1 cellular context compared by ENCODE assay signal in genomic region chr18:9613550-9614400, GRCh38.
TF ChIP-seq lines count a peak whose summit lies in the region.

No MANE protein-coding gene starts in this region.

TF ChIP-seq in HepG2, 621 proteins besides CTCF, POLR2A, EP300 and RAD21 (continued from another document and continues in another):
- TF ChIP-seq, protein P1, sequence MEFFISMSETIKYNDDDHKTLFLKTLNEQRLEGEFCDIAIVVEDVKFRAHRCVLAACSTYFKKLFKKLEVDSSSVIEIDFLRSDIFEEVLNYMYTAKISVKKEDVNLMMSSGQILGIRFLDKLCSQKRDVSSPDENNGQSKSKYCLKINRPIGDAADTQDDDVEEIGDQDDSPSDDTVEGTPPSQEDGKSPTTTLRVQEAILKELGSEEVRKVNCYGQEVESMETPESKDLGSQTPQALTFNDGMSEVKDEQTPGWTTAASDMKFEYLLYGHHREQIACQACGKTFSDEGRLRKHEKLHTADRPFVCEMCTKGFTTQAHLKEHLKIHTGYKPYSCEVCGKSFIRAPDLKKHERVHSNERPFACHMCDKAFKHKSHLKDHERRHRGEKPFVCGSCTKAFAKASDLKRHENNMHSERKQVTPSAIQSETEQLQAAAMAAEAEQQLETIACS (CRISPR knock-in tag; IDR thresholded peaks at IDR 0.05) = no peak
- TF ChIP-seq THAP11 (CRISPR knock-in tag; IDR thresholded peaks at IDR 0.05) (no peak), ZBTB1 (CRISPR knock-in tag; IDR thresholded peaks at IDR 0.05; ENCODE audit: borderline replicate concordance) (no peak), ZNF160 (CRISPR knock-in tag; IDR thresholded peaks at IDR 0.05) (no peak), AGO1 (IDR thresholded peaks at IDR 0.05; ENCODE audit: low read depth, low read length, poor library complexity, severe bottlenecking) (peak; percentile 48), ZNF251 (CRISPR knock-in tag; IDR thresholded peaks at IDR 0.05) (no peak), ZC3H4 (CRISPR knock-in tag; IDR thresholded peaks at IDR 0.05; ENCODE audit: borderline replicate concordance) (no peak), ZNF563 (CRISPR knock-in tag; IDR thresholded peaks at IDR 0.05) (peak; percentile 47; the same call in 1 of the 2 replicates), KDM4B (CRISPR knock-in tag; IDR thresholded peaks at IDR 0.05) (no peak), ZNF7 (CRISPR knock-in tag; IDR thresholded peaks at IDR 0.05) (no peak), LCORL (IDR thresholded peaks at IDR 0.05) (no peak), LCORL (CRISPR knock-in tag; IDR thresholded peaks at IDR 0.05) (0 out of 2 replicates have a peak, but pooled peaks have one; percentile 8), ZNF510 (CRISPR knock-in tag; IDR thresholded peaks at IDR 0.05; ENCODE audit: low read depth) (no peak), BCL3 (CRISPR knock-in tag; IDR thresholded peaks at IDR 0.05) (no peak), SRY (CRISPR knock-in tag; IDR thresholded peaks at IDR 0.05) (peak; percentile 86; the same call in 1 of the 2 replicates), ELF4 (CRISPR knock-in tag; IDR thresholded peaks at IDR 0.05; ENCODE audit: borderline replicate concordance) (no peak), ASH2L (IDR thresholded peaks at IDR 0.05; ENCODE audit: insufficient read length, low read depth, low read length) (peak; percentile 62), RBFOX2 (IDR thresholded peaks at IDR 0.05; ENCODE audit: low read depth, low read length) (peak; percentile 75), ARID5B (CRISPR knock-in tag; IDR thresholded peaks at IDR 0.05) (0 out of 2 replicates have a peak, but pooled peaks have one; percentile 10), WIZ (CRISPR knock-in tag; IDR thresholded peaks at IDR 0.05) (no peak), MYC (CRISPR knock-in tag; IDR thresholded peaks at IDR 0.05; ENCODE audit: borderline replicate concordance) (peak; percentile 29; the same call in 1 of the 2 replicates), FOSL1 (CRISPR knock-in tag; IDR thresholded peaks at IDR 0.05; ENCODE audit: borderline replicate concordance) (no peak), NBN (conservative IDR thresholded peaks at IDR 0.05) (no peak), GABPB1 (CRISPR knock-in tag; IDR thresholded peaks at IDR 0.05) (peak; percentile 56; the same call in 1 of the 2 replicates), DMAP1 (CRISPR knock-in tag; IDR thresholded peaks at IDR 0.05) (0 out of 2 replicates have a peak, but pooled peaks have one; percentile 32), RFXAP (CRISPR knock-in tag; IDR thresholded peaks at IDR 0.05; ENCODE audit: borderline replicate concordance) (no peak), THYN1 (CRISPR knock-in tag; IDR thresholded peaks at IDR 0.05; ENCODE audit: borderline replicate concordance, low read depth) (no peak), RFX1 (IDR thresholded peaks at IDR 0.05) (no peak), ZNF331 (CRISPR knock-in tag; IDR thresholded peaks at IDR 0.05) (no peak), HES4 (CRISPR knock-in tag; IDR thresholded peaks at IDR 0.05; ENCODE audit: borderline replicate concordance) (0 out of 2 replicates have a peak, but pooled peaks have one; percentile 32), TCF7L2 (IDR thresholded peaks at IDR 0.05; ENCODE audit: low read depth, low read length) (no peak), ZNF557 (CRISPR knock-in tag; IDR thresholded peaks at IDR 0.05) (no peak), SMC3 (IDR thresholded peaks at IDR 0.05; ENCODE audit: low read length) (no peak), ZNF18 (CRISPR knock-in tag; IDR thresholded peaks at IDR 0.05; ENCODE audit: insufficient replicate concordance) (no peak), HMGXB4 (CRISPR knock-in tag; IDR thresholded peaks at IDR 0.05; ENCODE audit: borderline replicate concordance in 1 of 2, low read depth in 1 of 2) (peak; percentile 43 to 59; a peak in 2 of 4 replicates), ZMAT3 (CRISPR knock-in tag; conservative IDR thresholded peaks at IDR 0.05) (no peak), ZBTB38 (CRISPR knock-in tag; IDR thresholded peaks at IDR 0.05) (no peak), ZNF672 (CRISPR knock-in tag; IDR thresholded peaks at IDR 0.05) (no peak), EEA1 (CRISPR knock-in tag; IDR thresholded peaks at IDR 0.05; ENCODE audit: borderline replicate concordance) (no peak), FOXK1 (CRISPR knock-in tag; IDR thresholded peaks at IDR 0.05; ENCODE audit: borderline replicate concordance, low read depth) (no peak)
- TF ChIP-seq, protein P2, sequence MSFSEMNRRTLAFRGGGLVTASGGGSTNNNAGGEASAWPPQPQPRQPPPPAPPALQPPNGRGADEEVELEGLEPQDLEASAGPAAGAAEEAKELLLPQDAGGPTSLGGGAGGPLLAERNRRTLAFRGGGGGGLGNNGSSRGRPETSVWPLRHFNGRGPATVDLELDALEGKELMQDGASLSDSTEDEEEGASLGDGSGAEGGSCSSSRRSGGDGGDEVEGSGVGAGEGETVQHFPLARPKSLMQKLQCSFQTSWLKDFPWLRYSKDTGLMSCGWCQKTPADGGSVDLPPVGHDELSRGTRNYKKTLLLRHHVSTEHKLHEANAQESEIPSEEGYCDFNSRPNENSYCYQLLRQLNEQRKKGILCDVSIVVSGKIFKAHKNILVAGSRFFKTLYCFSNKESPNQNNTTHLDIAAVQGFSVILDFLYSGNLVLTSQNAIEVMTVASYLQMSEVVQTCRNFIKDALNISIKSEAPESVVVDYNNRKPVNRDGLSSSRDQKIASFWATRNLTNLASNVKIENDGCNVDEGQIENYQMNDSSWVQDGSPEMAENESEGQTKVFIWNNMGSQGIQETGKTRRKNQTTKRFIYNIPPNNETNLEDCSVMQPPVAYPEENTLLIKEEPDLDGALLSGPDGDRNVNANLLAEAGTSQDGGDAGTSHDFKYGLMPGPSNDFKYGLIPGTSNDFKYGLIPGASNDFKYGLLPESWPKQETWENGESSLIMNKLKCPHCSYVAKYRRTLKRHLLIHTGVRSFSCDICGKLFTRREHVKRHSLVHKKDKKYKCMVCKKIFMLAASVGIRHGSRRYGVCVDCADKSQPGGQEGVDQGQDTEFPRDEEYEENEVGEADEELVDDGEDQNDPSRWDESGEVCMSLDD (CRISPR knock-in tag; IDR thresholded peaks at IDR 0.05; ENCODE audit: borderline replicate concordance) = no peak
- TF ChIP-seq, protein P3, sequence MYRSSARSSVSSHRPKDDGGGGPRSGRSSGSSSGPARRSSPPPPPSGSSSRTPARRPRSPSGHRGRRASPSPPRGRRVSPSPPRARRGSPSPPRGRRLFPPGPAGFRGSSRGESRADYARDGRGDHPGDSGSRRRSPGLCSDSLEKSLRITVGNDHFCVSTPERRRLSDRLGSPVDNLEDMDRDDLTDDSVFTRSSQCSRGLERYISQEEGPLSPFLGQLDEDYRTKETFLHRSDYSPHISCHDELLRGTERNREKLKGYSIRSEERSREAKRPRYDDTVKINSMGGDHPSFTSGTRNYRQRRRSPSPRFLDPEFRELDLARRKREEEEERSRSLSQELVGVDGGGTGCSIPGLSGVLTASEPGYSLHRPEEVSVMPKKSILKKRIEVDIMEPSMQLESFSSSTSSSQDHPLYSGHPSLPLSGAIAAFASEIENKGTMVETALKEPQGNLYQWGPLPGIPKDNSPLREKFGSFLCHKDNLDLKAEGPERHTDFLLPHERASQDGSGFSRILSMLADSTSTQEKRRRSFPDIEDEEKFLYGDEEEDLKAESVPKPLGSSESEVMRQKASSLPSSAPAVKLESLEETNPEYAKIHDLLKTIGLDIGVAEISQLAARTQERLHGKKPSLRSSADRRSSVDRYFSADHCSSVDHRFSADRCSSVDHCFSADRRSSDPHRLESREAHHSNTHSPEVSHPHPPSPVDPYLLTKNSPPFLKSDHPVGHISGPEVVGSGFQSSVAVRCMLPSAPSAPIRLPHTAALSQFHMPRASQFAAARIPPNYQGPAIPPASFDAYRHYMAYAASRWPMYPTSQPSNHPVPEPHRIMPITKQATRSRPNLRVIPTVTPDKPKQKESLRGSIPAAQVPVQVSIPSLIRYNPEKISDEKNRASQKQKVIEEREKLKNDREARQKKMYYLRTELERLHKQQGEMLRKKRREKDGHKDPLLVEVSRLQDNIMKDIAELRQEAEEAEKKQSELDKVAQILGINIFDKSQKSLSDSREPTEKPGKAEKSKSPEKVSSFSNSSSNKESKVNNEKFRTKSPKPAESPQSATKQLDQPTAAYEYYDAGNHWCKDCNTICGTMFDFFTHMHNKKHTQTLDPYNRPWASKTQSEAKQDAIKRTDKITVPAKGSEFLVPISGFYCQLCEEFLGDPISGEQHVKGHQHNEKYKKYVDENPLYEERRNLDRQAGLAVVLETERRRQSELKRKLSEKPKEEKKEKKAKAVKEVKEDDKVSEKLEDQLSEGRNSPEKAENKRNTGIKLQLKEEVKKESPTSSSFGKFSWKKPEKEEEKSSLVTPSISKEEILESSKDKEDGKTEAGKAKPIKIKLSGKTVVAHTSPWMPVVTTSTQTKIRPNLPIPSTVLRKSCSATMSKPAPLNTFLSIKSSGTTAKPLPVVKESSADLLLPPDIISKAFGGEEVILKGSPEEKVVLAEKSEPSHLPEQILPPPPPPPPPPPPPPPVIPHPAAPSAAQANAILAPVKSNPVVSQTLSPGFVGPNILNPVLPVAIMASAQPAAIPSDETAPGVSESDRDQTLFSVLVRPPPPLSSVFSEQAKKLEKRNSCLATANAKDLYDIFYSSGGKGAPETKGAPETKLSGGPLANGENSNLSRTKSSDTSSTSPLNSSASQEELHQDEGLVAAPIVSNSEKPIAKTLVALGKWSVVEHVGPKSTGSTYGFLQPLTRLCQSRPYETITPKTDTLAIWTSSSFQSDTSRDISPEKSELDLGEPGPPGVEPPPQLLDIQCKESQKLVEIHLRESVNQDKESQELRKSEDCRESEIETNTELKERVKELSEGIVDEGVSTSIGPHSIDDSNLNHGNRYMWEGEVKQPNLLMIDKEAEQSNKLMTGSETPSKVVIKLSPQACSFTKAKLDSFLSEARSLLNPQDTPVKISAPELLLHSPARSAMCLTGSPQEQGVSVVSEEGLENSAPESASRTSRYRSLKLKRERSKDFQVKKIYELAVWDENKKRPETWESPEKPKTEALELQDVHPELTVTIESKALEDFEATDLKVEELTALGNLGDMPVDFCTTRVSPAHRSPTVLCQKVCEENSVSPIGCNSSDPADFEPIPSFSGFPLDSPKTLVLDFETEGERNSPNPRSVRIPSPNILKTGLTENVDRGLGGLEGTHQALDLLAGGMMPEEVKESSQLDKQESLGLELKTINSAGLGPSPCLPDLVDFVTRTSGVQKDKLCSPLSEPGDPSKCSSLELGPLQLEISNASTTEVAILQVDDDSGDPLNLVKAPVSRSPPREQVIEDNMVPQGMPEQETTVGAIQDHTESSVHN (CRISPR knock-in tag; IDR thresholded peaks at IDR 0.05) = no peak
